In the genomic region with DNA sequence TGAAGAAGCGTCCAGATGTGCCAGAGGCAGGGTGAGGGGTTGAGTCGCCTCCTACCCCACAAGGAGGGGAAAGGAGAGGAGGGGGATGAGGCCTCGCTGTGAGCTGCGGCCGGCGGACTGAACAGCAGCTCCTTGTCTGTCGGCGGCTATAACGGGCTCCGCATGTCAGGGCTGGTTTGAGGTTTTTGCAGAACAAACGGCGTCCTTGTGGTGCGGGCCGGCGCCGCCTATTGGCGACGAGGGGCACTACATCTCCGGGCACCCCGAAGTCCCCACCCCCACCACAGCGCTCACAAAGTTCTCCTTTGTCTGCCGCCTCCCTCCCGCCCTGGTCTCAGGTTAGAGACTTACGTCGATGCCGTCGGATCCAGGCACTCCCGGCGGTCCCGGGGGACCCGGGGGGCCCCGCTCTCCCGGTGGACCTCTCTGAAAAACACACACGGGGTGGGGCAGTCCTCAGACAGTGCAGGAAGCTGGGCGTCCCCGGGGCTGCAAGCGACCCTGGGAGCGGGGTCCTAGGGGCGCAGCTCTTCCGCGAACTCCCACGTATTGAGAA, we compare ENCODE assay signal across 1 cellular context.
TF ChIP-seq lines count a peak whose summit lies in the region.

No MANE protein-coding gene starts in this region.

TF ChIP-seq in K562, 482 proteins besides CTCF, POLR2A, EP300 and RAD21 (continued from another document and continues in another):
- TF ChIP-seq, protein P1, sequence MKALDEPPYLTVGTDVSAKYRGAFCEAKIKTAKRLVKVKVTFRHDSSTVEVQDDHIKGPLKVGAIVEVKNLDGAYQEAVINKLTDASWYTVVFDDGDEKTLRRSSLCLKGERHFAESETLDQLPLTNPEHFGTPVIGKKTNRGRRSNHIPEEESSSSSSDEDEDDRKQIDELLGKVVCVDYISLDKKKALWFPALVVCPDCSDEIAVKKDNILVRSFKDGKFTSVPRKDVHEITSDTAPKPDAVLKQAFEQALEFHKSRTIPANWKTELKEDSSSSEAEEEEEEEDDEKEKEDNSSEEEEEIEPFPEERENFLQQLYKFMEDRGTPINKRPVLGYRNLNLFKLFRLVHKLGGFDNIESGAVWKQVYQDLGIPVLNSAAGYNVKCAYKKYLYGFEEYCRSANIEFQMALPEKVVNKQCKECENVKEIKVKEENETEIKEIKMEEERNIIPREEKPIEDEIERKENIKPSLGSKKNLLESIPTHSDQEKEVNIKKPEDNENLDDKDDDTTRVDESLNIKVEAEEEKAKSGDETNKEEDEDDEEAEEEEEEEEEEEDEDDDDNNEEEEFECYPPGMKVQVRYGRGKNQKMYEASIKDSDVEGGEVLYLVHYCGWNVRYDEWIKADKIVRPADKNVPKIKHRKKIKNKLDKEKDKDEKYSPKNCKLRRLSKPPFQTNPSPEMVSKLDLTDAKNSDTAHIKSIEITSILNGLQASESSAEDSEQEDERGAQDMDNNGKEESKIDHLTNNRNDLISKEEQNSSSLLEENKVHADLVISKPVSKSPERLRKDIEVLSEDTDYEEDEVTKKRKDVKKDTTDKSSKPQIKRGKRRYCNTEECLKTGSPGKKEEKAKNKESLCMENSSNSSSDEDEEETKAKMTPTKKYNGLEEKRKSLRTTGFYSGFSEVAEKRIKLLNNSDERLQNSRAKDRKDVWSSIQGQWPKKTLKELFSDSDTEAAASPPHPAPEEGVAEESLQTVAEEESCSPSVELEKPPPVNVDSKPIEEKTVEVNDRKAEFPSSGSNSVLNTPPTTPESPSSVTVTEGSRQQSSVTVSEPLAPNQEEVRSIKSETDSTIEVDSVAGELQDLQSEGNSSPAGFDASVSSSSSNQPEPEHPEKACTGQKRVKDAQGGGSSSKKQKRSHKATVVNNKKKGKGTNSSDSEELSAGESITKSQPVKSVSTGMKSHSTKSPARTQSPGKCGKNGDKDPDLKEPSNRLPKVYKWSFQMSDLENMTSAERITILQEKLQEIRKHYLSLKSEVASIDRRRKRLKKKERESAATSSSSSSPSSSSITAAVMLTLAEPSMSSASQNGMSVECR (CRISPR knock-in tag; IDR thresholded peaks at IDR 0.05), result no peak
- TF ChIP-seq BRD9 (IDR thresholded peaks at IDR 0.05; ENCODE audit: low read depth, partially characterized antibody), result no peak
- TF ChIP-seq CREB3L1 (IDR thresholded peaks at IDR 0.05; ENCODE audit: borderline replicate concordance, low read depth), result no peak
- peak; percentile 87 for TF ChIP-seq POLR2G (IDR thresholded peaks at IDR 0.05; ENCODE audit: low read depth, low read length)
- no peak for TF ChIP-seq ZNF764 (CRISPR knock-in tag; IDR thresholded peaks at IDR 0.05; ENCODE audit: low read depth)
- no peak for TF ChIP-seq LCOR (CRISPR knock-in tag; IDR thresholded peaks at IDR 0.05)
- TF ChIP-seq, protein P2, sequence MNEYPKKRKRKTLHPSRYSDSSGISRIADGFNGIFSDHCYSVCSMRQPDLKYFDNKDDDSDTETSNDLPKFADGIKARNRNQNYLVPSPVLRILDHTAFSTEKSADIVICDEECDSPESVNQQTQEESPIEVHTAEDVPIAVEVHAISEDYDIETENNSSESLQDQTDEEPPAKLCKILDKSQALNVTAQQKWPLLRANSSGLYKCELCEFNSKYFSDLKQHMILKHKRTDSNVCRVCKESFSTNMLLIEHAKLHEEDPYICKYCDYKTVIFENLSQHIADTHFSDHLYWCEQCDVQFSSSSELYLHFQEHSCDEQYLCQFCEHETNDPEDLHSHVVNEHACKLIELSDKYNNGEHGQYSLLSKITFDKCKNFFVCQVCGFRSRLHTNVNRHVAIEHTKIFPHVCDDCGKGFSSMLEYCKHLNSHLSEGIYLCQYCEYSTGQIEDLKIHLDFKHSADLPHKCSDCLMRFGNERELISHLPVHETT (CRISPR knock-in tag; conservative IDR thresholded peaks at IDR 0.05 in 1 of 2, IDR thresholded peaks at IDR 0.05 in 1 of 2), result no peak
- no peak for TF ChIP-seq ERF (CRISPR knock-in tag; IDR thresholded peaks at IDR 0.05)
- no peak for TF ChIP-seq BACH1 (tag; IDR thresholded peaks at IDR 0.05)
- no peak for TF ChIP-seq KDM2B (CRISPR knock-in tag; IDR thresholded peaks at IDR 0.05)
- no peak for TF ChIP-seq DIDO1 (tag; IDR thresholded peaks at IDR 0.05; ENCODE audit: low read depth)
- no peak for TF ChIP-seq ZNF143 (CRISPR knock-in tag; IDR thresholded peaks at IDR 0.05)
- TF ChIP-seq NCOA4 (IDR thresholded peaks at IDR 0.05; ENCODE audit: partially characterized antibody), result no peak
- TF ChIP-seq ZNF511 (CRISPR knock-in tag; IDR thresholded peaks at IDR 0.05), result 0 out of 2 replicates have a peak, but pooled peaks have one; percentile 33
- peak; percentile 54 for TF ChIP-seq TBP (optimal IDR thresholded peaks at IDR 0.05; ENCODE audit: low read depth, low read length)
- TF ChIP-seq TOE1 (IDR thresholded peaks at IDR 0.05; ENCODE audit: borderline replicate concordance), result peak; percentile 62; the same call in 1 of the 2 replicates
- TF ChIP-seq TOE1 (CRISPR knock-in tag; IDR thresholded peaks at IDR 0.05; ENCODE audit: borderline replicate concordance, low read depth), result no peak
- no peak for TF ChIP-seq NCOA1 (IDR thresholded peaks at IDR 0.05; ENCODE audit: low read depth)
- TF ChIP-seq NR3C1 (CRISPR knock-in tag; IDR thresholded peaks at IDR 0.05), result no peak
- TF ChIP-seq HNRNPL (IDR thresholded peaks at IDR 0.05; ENCODE audit: low read depth, low read length), result no peak
- peak; percentile 28; the same call in 1 of the 2 replicates for TF ChIP-seq JUND (IDR thresholded peaks at IDR 0.05; ENCODE audit: borderline replicate concordance, low read depth, low read length)
- TF ChIP-seq JUND (tag; IDR thresholded peaks at IDR 0.05; ENCODE audit: borderline replicate concordance, low read depth, low read length), result no peak; the same call in 2 of the 3 replicates
- TF ChIP-seq LARP7 (IDR thresholded peaks at IDR 0.05), result no peak
- no peak for TF ChIP-seq ZEB2 (IDR thresholded peaks at IDR 0.05)
- TF ChIP-seq, protein P3, sequence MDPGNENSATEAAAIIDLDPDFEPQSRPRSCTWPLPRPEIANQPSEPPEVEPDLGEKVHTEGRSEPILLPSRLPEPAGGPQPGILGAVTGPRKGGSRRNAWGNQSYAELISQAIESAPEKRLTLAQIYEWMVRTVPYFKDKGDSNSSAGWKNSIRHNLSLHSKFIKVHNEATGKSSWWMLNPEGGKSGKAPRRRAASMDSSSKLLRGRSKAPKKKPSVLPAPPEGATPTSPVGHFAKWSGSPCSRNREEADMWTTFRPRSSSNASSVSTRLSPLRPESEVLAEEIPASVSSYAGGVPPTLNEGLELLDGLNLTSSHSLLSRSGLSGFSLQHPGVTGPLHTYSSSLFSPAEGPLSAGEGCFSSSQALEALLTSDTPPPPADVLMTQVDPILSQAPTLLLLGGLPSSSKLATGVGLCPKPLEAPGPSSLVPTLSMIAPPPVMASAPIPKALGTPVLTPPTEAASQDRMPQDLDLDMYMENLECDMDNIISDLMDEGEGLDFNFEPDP (CRISPR knock-in tag; IDR thresholded peaks at IDR 0.05), result no peak
- TF ChIP-seq TBL1XR1 (IDR thresholded peaks at IDR 0.05; ENCODE audit: low read length in 2 of 2), result no peak
- no peak for TF ChIP-seq ZNF57 (CRISPR knock-in tag; IDR thresholded peaks at IDR 0.05)
- TF ChIP-seq RBM14 (IDR thresholded peaks at IDR 0.05; ENCODE audit: borderline replicate concordance, insufficient read depth, low read depth, low read length), result no peak
- no peak for TF ChIP-seq BRCA1 (IDR thresholded peaks at IDR 0.05)
- no peak for TF ChIP-seq BRCA1 (CRISPR knock-in tag; IDR thresholded peaks at IDR 0.05)
- no peak for TF ChIP-seq PYGO2 (tag; IDR thresholded peaks at IDR 0.05)
- TF ChIP-seq ZNF239 (CRISPR knock-in tag; IDR thresholded peaks at IDR 0.05), result no peak
- TF ChIP-seq ZFP36 (IDR thresholded peaks at IDR 0.05; ENCODE audit: low read depth, low read length, partially characterized antibody), result peak; percentile 57
- TF ChIP-seq HNRNPK (IDR thresholded peaks at IDR 0.05; ENCODE audit: low read depth, low read length, poor library complexity, severe bottlenecking), result no peak
- TF ChIP-seq ZNF121 (CRISPR knock-in tag; conservative IDR thresholded peaks at IDR 0.05), result no peak
- no peak for TF ChIP-seq NR2C2 (CRISPR knock-in tag; IDR thresholded peaks at IDR 0.05)
- TF ChIP-seq NR2C2 (tag; IDR thresholded peaks at IDR 0.05), result no peak
- TF ChIP-seq PRPF4 (IDR thresholded peaks at IDR 0.05; ENCODE audit: insufficient read depth, low read depth, low read length, poor library complexity, severe bottlenecking), result no peak
- 0 out of 2 replicates have a peak, but pooled peaks have one; percentile 52 for TF ChIP-seq ZHX1 (conservative IDR thresholded peaks at IDR 0.05; ENCODE audit: low read length)
- TF ChIP-seq, protein P4, sequence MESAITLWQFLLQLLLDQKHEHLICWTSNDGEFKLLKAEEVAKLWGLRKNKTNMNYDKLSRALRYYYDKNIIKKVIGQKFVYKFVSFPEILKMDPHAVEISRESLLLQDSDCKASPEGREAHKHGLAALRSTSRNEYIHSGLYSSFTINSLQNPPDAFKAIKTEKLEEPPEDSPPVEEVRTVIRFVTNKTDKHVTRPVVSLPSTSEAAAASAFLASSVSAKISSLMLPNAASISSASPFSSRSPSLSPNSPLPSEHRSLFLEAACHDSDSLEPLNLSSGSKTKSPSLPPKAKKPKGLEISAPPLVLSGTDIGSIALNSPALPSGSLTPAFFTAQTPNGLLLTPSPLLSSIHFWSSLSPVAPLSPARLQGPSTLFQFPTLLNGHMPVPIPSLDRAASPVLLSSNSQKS (CRISPR knock-in tag; IDR thresholded peaks at IDR 0.05), result no peak
- no peak for TF ChIP-seq YBX1 (IDR thresholded peaks at IDR 0.05)
- no peak for TF ChIP-seq PBX2 (CRISPR knock-in tag; IDR thresholded peaks at IDR 0.05; ENCODE audit: low read depth)
- 0 out of 2 replicates have a peak, but pooled peaks have one; percentile 39 for TF ChIP-seq PBX2 (tag; conservative IDR thresholded peaks at IDR 0.05; ENCODE audit: low read depth)
- no peak for TF ChIP-seq EHMT2 (IDR thresholded peaks at IDR 0.05)
- TF ChIP-seq, protein P5, sequence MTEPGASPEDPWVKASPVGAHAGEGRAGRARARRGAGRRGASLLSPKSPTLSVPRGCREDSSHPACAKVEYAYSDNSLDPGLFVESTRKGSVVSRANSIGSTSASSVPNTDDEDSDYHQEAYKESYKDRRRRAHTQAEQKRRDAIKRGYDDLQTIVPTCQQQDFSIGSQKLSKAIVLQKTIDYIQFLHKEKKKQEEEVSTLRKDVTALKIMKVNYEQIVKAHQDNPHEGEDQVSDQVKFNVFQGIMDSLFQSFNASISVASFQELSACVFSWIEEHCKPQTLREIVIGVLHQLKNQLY (CRISPR knock-in tag; conservative IDR thresholded peaks at IDR 0.05), result no peak
- TF ChIP-seq ZNF586 (CRISPR knock-in tag; conservative IDR thresholded peaks at IDR 0.05), result no peak
- peak; percentile 96 for TF ChIP-seq XRCC5 (IDR thresholded peaks at IDR 0.05; ENCODE audit: low read depth, low read length)
